9 cellular contexts compared by ENCODE assay signal in genomic region chr18:79484661-79485621, GRCh38.
DNase-seq lines count a peak whose midpoint lies in the region; ATAC-seq and TF ChIP-seq lines count a peak whose summit lies in the region.
"Had no signal": no experiment of that assay in that cellular context is flagged by ENCODE, and none has a peak within 500 bp of the region (broad histone marks: within the 10 kb centered on the region; RNA-seq: fewer than 3 reads in every experiment).

No MANE protein-coding gene starts in this region.

- peaks cover 4% of the 10 kb centered on the region for H3K27me3 Mint-ChIP-seq in GM23338 (ENCODE audit: insufficient read depth, low read depth, poor library complexity)
- H3K27me3 Mint-ChIP-seq: naive thymus-derived CD8-positive, alpha-beta T cell had no signal

- H3K36me3 ChIP-seq in GM23338 (ENCODE audit: insufficient read depth) (no peaks in the 10 kb centered on the region), SK-N-MC (ENCODE audit: insufficient read depth, low read length) (no peaks in the 10 kb centered on the region; the same call in 1 of the 2 replicates), skeletal muscle satellite cell (ENCODE audit: insufficient read depth, low read length) (no peaks in the 10 kb centered on the region)

- no peaks in the 10 kb centered on the region for H3K4me1 ChIP-seq in GM23338 (ENCODE audit: insufficient read depth)
- peaks cover 24% of the 10 kb centered on the region for H3K4me1 ChIP-seq in skeletal muscle satellite cell (ENCODE audit: control insufficient read depth, insufficient read depth, low read length)

- intact Hi-C loops in Right ventricle myocardium superior (cut with DNase I) = no loop called here

- no peak for TF ChIP-seq CTCF in GM23338 (conservative IDR thresholded peaks at IDR 0.05; ENCODE audit: low read depth in 2 of 2)

- H3K9me3 ChIP-seq in SK-N-MC (ENCODE audit: low read depth, low read length) (no peaks in the 10 kb centered on the region), skeletal muscle satellite cell (replicated peaks; ENCODE audit: low read length) (no peaks in the 10 kb centered on the region)

- no peaks in the 10 kb centered on the region for H3K9me3 Mint-ChIP-seq in GM23338
- H3K9me3 Mint-ChIP-seq: naive thymus-derived CD8-positive, alpha-beta T cell had no signal

- H2AFZ ChIP-seq in GM23338 = no peak overlapping the region

- no peaks in the 10 kb centered on the region for H3K9me2 ChIP-seq in GM23338 (ENCODE audit: insufficient read depth)

- DNase-seq in GM23338 (ENCODE audit: low spot score) = no peak
- DNase-seq in SK-N-MC (ENCODE audit: low read depth, low spot score) = peak; percentile 87
- peak; percentile 49 for DNase-seq in Right ventricle myocardium superior
- DNase-seq in NCI-H2029 (lab: John Stamatoyannopoulos, UW) = no peak

- H3K27ac Mint-ChIP-seq in GM23338 = no peak overlapping the region; the same call in 1 of the 2 replicates

- H3K79me2 ChIP-seq in GM23338 (replicated peaks; ENCODE audit: insufficient read depth) = no peaks in the 10 kb centered on the region

- H3K27me3 ChIP-seq in GM23338 (ENCODE audit: insufficient read depth) (no peaks in the 10 kb centered on the region), skeletal muscle satellite cell (ENCODE audit: control insufficient read depth, insufficient read depth, low read length) (peaks cover 15% of the 10 kb centered on the region)

- no peak overlapping the region; the same call in 2 of the 3 replicates for H3K4me3 Mint-ChIP-seq in GM23338
- H3K4me3 Mint-ChIP-seq: naive thymus-derived CD8-positive, alpha-beta T cell had no signal

- H3K36me3 Mint-ChIP-seq in GM23338 (ENCODE audit: low read depth) = no peaks in the 10 kb centered on the region

- H3K27ac ChIP-seq in GM23338 (ENCODE audit: low read depth) = no peak overlapping the region
- peak overlapping the region; percentile 98 for H3K27ac ChIP-seq in SK-N-MC

- peak; percentile 39 for ATAC-seq in GM23338
- ATAC-seq in Right ventricle myocardium superior (ENCODE audit: poor library complexity) = peak; percentile 62
- ATAC-seq in HG03135 (IDR thresholded peaks at IDR 0.05; ENCODE audit: unreplicated experiment) = no peak
- no peak for ATAC-seq in HG02763 (IDR thresholded peaks at IDR 0.05; ENCODE audit: unreplicated experiment)
- ATAC-seq in GM18498 (IDR thresholded peaks at IDR 0.05; ENCODE audit: unreplicated experiment) = no peak
- ATAC-seq: naive thymus-derived CD8-positive, alpha-beta T cell had no signal

- no peaks in the 10 kb centered on the region for H4K20me1 ChIP-seq in GM23338 (replicated peaks; ENCODE audit: insufficient read depth)

- H3K4me1 Mint-ChIP-seq in GM23338 = peaks cover 4% of the 10 kb centered on the region; the same call in 1 of the 3 replicates

- H3F3A ChIP-seq in GM23338 (replicated peaks; ENCODE audit: low read depth) = no peaks in the 10 kb centered on the region

- H3K9ac ChIP-seq in SK-N-MC (ENCODE audit: insufficient read length) (peak overlapping the region; percentile 63), skeletal muscle satellite cell (ENCODE audit: low read depth, low read length) (peak overlapping the region; percentile 79)

- H3K4me2 ChIP-seq in GM23338 (no peak overlapping the region), skeletal muscle satellite cell (ENCODE audit: low read length) (peak overlapping the region; percentile 85)

- H3K4me3 ChIP-seq in GM23338 = no peak overlapping the region
- peak overlapping the region; percentile 70 for H3K4me3 ChIP-seq in SK-N-MC
- peak overlapping the region; percentile 64 for H3K4me3 ChIP-seq in skeletal muscle satellite cell (ENCODE audit: low read length)

TF ChIP-seq in GM23338, 12 proteins besides CTCF, POLR2A, EP300 and RAD21 (continues in another document):
- no peak for TF ChIP-seq CREB1 (CRISPR knock-in tag; IDR thresholded peaks at IDR 0.05; ENCODE audit: low read depth)
- no peak for TF ChIP-seq POLR2AphosphoS5 (IDR thresholded peaks at IDR 0.05; ENCODE audit: low read depth)
- no peak for TF ChIP-seq STAT1 (IDR thresholded peaks at IDR 0.05; ENCODE audit: unreplicated experiment)
- TF ChIP-seq EZH2phosphoT487 (IDR thresholded peaks at IDR 0.05; ENCODE audit: unreplicated experiment) = no peak
- TF ChIP-seq NANOG (IDR thresholded peaks at IDR 0.05; ENCODE audit: borderline replicate concordance) = no peak
- TF ChIP-seq, protein P1, sequence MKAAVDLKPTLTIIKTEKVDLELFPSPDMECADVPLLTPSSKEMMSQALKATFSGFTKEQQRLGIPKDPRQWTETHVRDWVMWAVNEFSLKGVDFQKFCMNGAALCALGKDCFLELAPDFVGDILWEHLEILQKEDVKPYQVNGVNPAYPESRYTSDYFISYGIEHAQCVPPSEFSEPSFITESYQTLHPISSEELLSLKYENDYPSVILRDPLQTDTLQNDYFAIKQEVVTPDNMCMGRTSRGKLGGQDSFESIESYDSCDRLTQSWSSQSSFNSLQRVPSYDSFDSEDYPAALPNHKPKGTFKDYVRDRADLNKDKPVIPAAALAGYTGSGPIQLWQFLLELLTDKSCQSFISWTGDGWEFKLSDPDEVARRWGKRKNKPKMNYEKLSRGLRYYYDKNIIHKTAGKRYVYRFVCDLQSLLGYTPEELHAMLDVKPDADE (IDR thresholded peaks at IDR 0.05) = no peak
- TF ChIP-seq JUNB (IDR thresholded peaks at IDR 0.05; ENCODE audit: unreplicated experiment) = no peak
- no peak for TF ChIP-seq EZH2 (IDR thresholded peaks at IDR 0.05; ENCODE audit: low read depth, unreplicated experiment)
- TF ChIP-seq ZNF462 (CRISPR knock-in tag; IDR thresholded peaks at IDR 0.05) = no peak

Comparison
In these comparisons a context has a peak if more than half of its experiments do, and no peak if none do; other contexts are left out.
1. ATAC-seq: peak in GM23338 (single experiment) and Right ventricle myocardium superior (single experiment); none in HG03135 (single experiment), HG02763 (single experiment) and GM18498 (single experiment).
2. DNase-seq: peak in SK-N-MC (single experiment) and Right ventricle myocardium superior (single experiment); none in GM23338 (single experiment) and NCI-H2029 (single experiment).